ENCODE assay signal across 21 cellular contexts in genomic region chr22:26462051-26462450, GRCh38.
"Had no signal": no experiment of that assay in that cellular context is flagged by ENCODE, and none has a peak within 500 bp of the region (broad histone marks: within the 10 kb centered on the region; RNA-seq: fewer than 3 reads in every experiment).

No MANE protein-coding gene starts in this region.

- H3K4me1 Mint-ChIP-seq: stimulated activated naive CD8-positive, alpha-beta T cell treated with anti-CD3 and anti-CD28 coated beads, Interleukin-15, amount 100 ng/mL, for 72 hours had no signal

- H3K9me3 ChIP-seq: esophagus muscularis mucosa, gastrocnemius medialis, pancreas, prostate gland, spleen, thoracic aorta, transverse colon had no signal

- DNase-seq: cortex of kidney; effector memory CD4-positive, alpha-beta T cell; gastrocnemius medialis; islet precursor cell; mammary epithelial cell; naive thymus-derived CD4-positive, alpha-beta T cell; occipital lobe; pancreas; retina; spleen; stimulated activated CD4-positive, alpha-beta T cell treated with anti-CD3 and anti-CD28 coated beads, Interleukin-15, amount 100 ng/mL, for 24 hours; stimulated activated CD4-positive, alpha-beta T cell treated with anti-CD3 and anti-CD28 coated beads, Interleukin-1b, Interleukin-23, amount 100 ng/mL, for 48 hours; stimulated activated CD4-positive, alpha-beta T cell treated with anti-CD3 and anti-CD28 coated beads, Interleukin-4, amount 100 ng/mL, for 4 hours; stimulated activated naive B cell treated with anti-CD40 and anti-IgM and Interleukin-4, amounts not matched to agents 10 μg/mL and 1 μg/mL and 100 μg/mL, for 72 hours; stimulated activated naive CD8-positive, alpha-beta T cell treated with anti-CD3 and anti-CD28 coated beads, Interleukin-15, amount 100 ng/mL, for 72 hours; transverse colon had no signal

- H3K27me3 Mint-ChIP-seq: naive thymus-derived CD4-positive, alpha-beta T cell; stimulated activated naive B cell treated with anti-CD40 and anti-IgM and Interleukin-4, amounts not matched to agents 10 μg/mL and 1 μg/mL and 100 μg/mL, for 72 hours; stimulated activated naive CD8-positive, alpha-beta T cell treated with anti-CD3 and anti-CD28 coated beads, Interleukin-15, amount 100 ng/mL, for 72 hours had no signal

- H3K4me3 ChIP-seq: esophagus muscularis mucosa, gastrocnemius medialis, pancreas, prostate gland, spleen, thoracic aorta, transverse colon had no signal

- H3K27me3 ChIP-seq: esophagus muscularis mucosa, gastrocnemius medialis, pancreas, spleen, transverse colon had no signal

- ATAC-seq: gastrocnemius medialis; naive thymus-derived CD4-positive, alpha-beta T cell; stimulated activated naive CD8-positive, alpha-beta T cell treated with anti-CD3 and anti-CD28 coated beads, Interleukin-15, amount 100 ng/mL, for 72 hours had no signal

- H3K27ac ChIP-seq: epithelial cell of prostate, esophagus muscularis mucosa, gastrocnemius medialis, pancreas, spleen, thoracic aorta, transverse colon had no signal

- H3K9me3 Mint-ChIP-seq: naive thymus-derived CD4-positive, alpha-beta T cell; neural crest cell; stimulated activated naive B cell treated with anti-CD40 and anti-IgM and Interleukin-4, amounts not matched to agents 10 μg/mL and 1 μg/mL and 100 μg/mL, for 72 hours; stimulated activated naive CD8-positive, alpha-beta T cell treated with anti-CD3 and anti-CD28 coated beads, Interleukin-15, amount 100 ng/mL, for 72 hours had no signal

- H3K4me3 Mint-ChIP-seq: naive thymus-derived CD4-positive, alpha-beta T cell; stimulated activated naive B cell treated with anti-CD40 and anti-IgM and Interleukin-4, amounts not matched to agents 10 μg/mL and 1 μg/mL and 100 μg/mL, for 72 hours; stimulated activated naive CD8-positive, alpha-beta T cell treated with anti-CD3 and anti-CD28 coated beads, Interleukin-15, amount 100 ng/mL, for 72 hours had no signal

- H3K27ac Mint-ChIP-seq: stimulated activated naive B cell treated with anti-CD40 and anti-IgM and Interleukin-4, amounts not matched to agents 10 μg/mL and 1 μg/mL and 100 μg/mL, for 72 hours; stimulated activated naive CD8-positive, alpha-beta T cell treated with anti-CD3 and anti-CD28 coated beads, Interleukin-15, amount 100 ng/mL, for 72 hours had no signal
